Comparison of ENCODE assay signal across 17 cellular contexts in the genomic region with DNA sequence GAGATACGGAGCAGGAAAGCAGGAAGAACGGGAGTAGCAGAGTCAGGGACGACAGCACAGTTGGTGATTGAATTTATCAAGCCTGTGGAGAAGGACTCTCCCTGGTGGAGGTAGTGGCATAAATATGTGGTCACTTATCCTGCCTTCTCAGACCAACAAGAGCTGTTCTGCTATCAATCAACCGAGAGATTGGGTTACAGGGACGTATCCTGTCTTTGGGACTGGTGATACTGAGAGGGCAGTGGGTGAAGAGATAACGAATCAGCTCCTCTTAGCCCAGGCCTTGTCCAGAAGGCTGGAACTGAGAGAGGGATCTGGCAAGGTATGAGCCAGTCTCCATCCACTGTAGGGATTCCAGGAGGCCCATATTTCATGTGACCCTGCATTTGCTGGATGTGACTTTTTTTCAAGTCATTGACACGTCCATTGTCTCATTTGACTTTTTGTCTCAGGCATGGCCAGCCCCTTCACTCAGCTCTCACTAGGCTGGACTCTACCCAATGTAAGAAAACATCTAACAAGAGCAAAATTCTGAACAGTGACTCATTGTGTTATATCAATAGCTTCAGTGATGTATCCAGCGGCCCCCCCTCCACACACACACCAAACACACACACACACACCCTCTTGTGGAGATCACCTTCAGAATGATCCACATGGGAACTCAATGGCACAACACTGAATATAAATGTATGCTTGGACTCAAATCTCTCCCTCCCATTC. TPM values are rescaled to one million over a fixed set of nuclear protein-coding genes. Genes with fewer than 3 reads are reported as not detected.
A peak's percentile ranks its signal among the peaks of the same experiment; 100 is the strongest.
DNase-seq lines count a peak whose midpoint lies in the region; ATAC-seq, FAIRE-seq and TF ChIP-seq lines count a peak whose summit lies in the region.
"Had no signal": no experiment of that assay in that cellular context is flagged by ENCODE, and none has a peak within 500 bp of the region (broad histone marks: within the 10 kb centered on the region; RNA-seq: fewer than 3 reads in every experiment).

No MANE protein-coding gene starts in this region.

- peaks cover 42% of the 10 kb centered on the region for H3K79me2 ChIP-seq in PC-3 (ENCODE audit: low read length)

- no peaks in the 10 kb centered on the region for H3K36me3 Mint-ChIP-seq in chondrocyte (ENCODE audit: low read depth)

- H3K4me3 ChIP-seq in AG10803 (ENCODE audit: low read length) (no peak overlapping the region), PC-3 (ENCODE audit: low read length) (no peak overlapping the region; the same call in 1 of the 2 replicates), cardiac fibroblast (replicated peaks in 1 of 2; ENCODE audit: low read depth in 2 of 2, low read length in 2 of 2) (no peak overlapping the region), SJCRH30 (no peak overlapping the region)
- H3K4me3 ChIP-seq: sigmoid colon had no signal

- H3K9me3 ChIP-seq in PC-3 (ENCODE audit: low read length) (no peaks in the 10 kb centered on the region), SJCRH30 (replicated peaks) (no peaks in the 10 kb centered on the region)
- H3K9me3 ChIP-seq: sigmoid colon had no signal

- DNase-seq in AG10803 (ENCODE audit: low read depth): peak; percentile 44
- DNase-seq in PC-3: peak; percentile 97
- peak; percentile 58 to 65 for DNase-seq in cardiac fibroblast (ENCODE audit: low read depth in 2 of 2)
- peak; percentile 22 for DNase-seq in midbrain (lab: John Stamatoyannopoulos, UW)
- no peak for DNase-seq in chondrocyte (ENCODE audit: low spot score)
- no peak for DNase-seq in GM12892 (ENCODE audit: insufficient read length)
- no peak for DNase-seq in SJCRH30
- DNase-seq: activated B cell treated with CpG ODN at 0.5 μM for 24 hours; activated T-cell treated with anti-CD3 and anti-CD28 coated beads, Interleukin-2, amount 50 U/mL, for 4 hours; aorta; DND-41; sigmoid colon had no signal

- peak overlapping the region; percentile 86 for H3K9ac ChIP-seq in PC-3 (ENCODE audit: low read length)

- H4K20me1 ChIP-seq in PC-3 (ENCODE audit: low read length): no peaks in the 10 kb centered on the region

- H3F3A ChIP-seq in PC-3 (ENCODE audit: low read length, unreplicated experiment): peaks cover 30% of the 10 kb centered on the region

- H3K4me2 ChIP-seq in PC-3 (ENCODE audit: low read length): peak overlapping the region; percentile 55

- H3K4me1 ChIP-seq in PC-3 (ENCODE audit: insufficient read depth, low read length) (peaks cover 89% of the 10 kb centered on the region), SJCRH30 (no peaks in the 10 kb centered on the region)

- intact Hi-C loops in PC-3 (cut with micrococcal nuclease): loop anchor here (1.0 to 10.0 kb wide), 4 partner anchors 10 to 284 kb away; no protein-coding TSS in a partner anchor

- H3K27me3 ChIP-seq in PC-3 (ENCODE audit: low read length) (no peaks in the 10 kb centered on the region), SJCRH30 (peaks cover 18% of the 10 kb centered on the region; the same call in 1 of the 2 replicates)
- H3K27me3 ChIP-seq: sigmoid colon had no signal

- H3K27me3 Mint-ChIP-seq in chondrocyte (ENCODE audit: low read depth): no peaks in the 10 kb centered on the region

- no peaks in the 10 kb centered on the region for H3K9me2 ChIP-seq in PC-3 (replicated peaks; ENCODE audit: low read length)

- no peak for FAIRE-seq in GM12892 (lab: Jason Lieb, UNC)
- FAIRE-seq: endothelial cell of umbilical vein had no signal

- peak; percentile 43 for ATAC-seq in PC-3
- ATAC-seq in HG03565 (IDR thresholded peaks at IDR 0.05; ENCODE audit: unreplicated experiment): no peak
- ATAC-seq: activated T-cell treated with anti-CD3 and anti-CD28 coated beads, Interleukin-2, amount 50 U/mL, for 4 hours had no signal

- CTCF ChIA-PET in PC-3 (lab: Charles Lee): interaction anchor here (0.6 to 3.7 kb wide), 8 partner anchors 10 to 297 kb away, joined by 3 to 22 read pairs (median 6); a partner anchor contains a TSS

- no peak for TF ChIP-seq POLR2A in GM12892 (IDR thresholded peaks at IDR 0.05; ENCODE audit: low read depth, low read length)

- BruUV-seq in PC-3 (replicated peaks; lab: Mats Ljungman, UMichigan): TSS peak; percentile 10

- peak overlapping the region; percentile 95 for H3K27ac ChIP-seq in PC-3 (ENCODE audit: low read length)
- H3K27ac ChIP-seq in SJCRH30: no peak overlapping the region
- H3K27ac ChIP-seq: sigmoid colon had no signal

- no peaks in the 10 kb centered on the region for H3K9me3 Mint-ChIP-seq in chondrocyte (ENCODE audit: low read depth)
- H3K9me3 Mint-ChIP-seq: activated B cell treated with CpG ODN at 0.5 μM for 24 hours; activated T-cell treated with anti-CD3 and anti-CD28 coated beads, Interleukin-2, amount 50 U/mL, for 4 hours had no signal

- TF ChIP-seq CTCF in AG10803 (conservative IDR thresholded peaks at IDR 0.05; ENCODE audit: low read length) (no peak), PC-3 (conservative IDR thresholded peaks at IDR 0.05; ENCODE audit: low read depth, low read length) (peak; percentile 57), cardiac fibroblast (IDR thresholded peaks at IDR 0.05; ENCODE audit: low read depth, low read length) (no peak), chondrocyte (IDR thresholded peaks at IDR 0.05) (no peak)

- H3K4me1 Mint-ChIP-seq in chondrocyte (ENCODE audit: low read depth): peaks cover 43% of the 10 kb centered on the region
- H3K4me1 Mint-ChIP-seq: activated B cell treated with CpG ODN at 0.5 μM for 24 hours had no signal

- POLR2A ChIA-PET in PC-3 (lab: Charles Lee; ENCODE audit: unreplicated experiment): interaction anchor here (0.6 to 5.8 kb wide), 8 partner anchors 8 to 291 kb away, joined by 3 to 97 read pairs (median 8); a partner anchor contains a TSS

- H3K36me3 ChIP-seq in PC-3 (ENCODE audit: low read depth, low read length) (peaks cover 35% of the 10 kb centered on the region; the same call in 1 of the 2 replicates), SJCRH30 (no peaks in the 10 kb centered on the region)
- H3K36me3 ChIP-seq: sigmoid colon had no signal

- no peak overlapping the region for H3K27ac Mint-ChIP-seq in chondrocyte (ENCODE audit: unreplicated experiment)
- H3K27ac Mint-ChIP-seq: activated B cell treated with CpG ODN at 0.5 μM for 24 hours had no signal

- H3K4me3 Mint-ChIP-seq in chondrocyte (ENCODE audit: unreplicated experiment): no peak overlapping the region
- H3K4me3 Mint-ChIP-seq: activated B cell treated with CpG ODN at 0.5 μM for 24 hours; activated T-cell treated with anti-CD3 and anti-CD28 coated beads, Interleukin-2, amount 50 U/mL, for 4 hours had no signal

- no peak overlapping the region for H2AFZ ChIP-seq in PC-3 (ENCODE audit: low read length)

RNA-seq across cellular contexts. Expression of a gene that starts 11.3 kb away (rescaled TPM):
- total RNA-seq in PC-3 (2014; rRNA removed) (34.9 and 36.2 TPM in 2 replicates), chondrocyte (0.07 to 0.10 TPM in 2 of 3 replicates, not detected in the other)
- polyA plus RNA-seq in GM12892 (2012; ENCODE audit: missing spikeins): not detected
- not detected in 2 replicates for total RNA-seq in SJCRH30 (2014; rRNA removed; shearing (Covaris generic))
- total RNA-seq: M059J, NCI-H460 had no signal
- polyA plus RNA-seq: endothelial cell of umbilical vein had no signal

RNA-seq across cellular contexts. Expression of a gene that starts 29.7 kb away (rescaled TPM):
- 54.0 and 63.9 TPM in 2 replicates for total RNA-seq in PC-3 (2014; rRNA removed)
- 5.3 to 6.3 TPM (median 5.5 TPM) in 3 replicates for total RNA-seq in chondrocyte
- 4.4 TPM for polyA plus RNA-seq in GM12892 (2012; ENCODE audit: missing spikeins)
- 3.0 and 3.8 TPM in 2 replicates for total RNA-seq in SJCRH30 (2014; rRNA removed; shearing (Covaris generic))

RNA-seq across cellular contexts. Expression of a gene that starts 31.8 kb away (rescaled TPM):
- total RNA-seq in PC-3 (2014; rRNA removed): 37.5 and 48.6 TPM in 2 replicates
- total RNA-seq in chondrocyte: 13.3 to 15.5 TPM (median 14.8 TPM) in 3 replicates
- 3.0 TPM for polyA plus RNA-seq in GM12892 (2012; ENCODE audit: missing spikeins)
- total RNA-seq in SJCRH30 (2014; rRNA removed; shearing (Covaris generic)): 0.68 and 1.0 TPM in 2 replicates

RNA-seq across cellular contexts. Expression of a gene that starts 51.0 kb away (rescaled TPM):
- not detected in 2 replicates for total RNA-seq in PC-3 (2014; rRNA removed)
- total RNA-seq in chondrocyte: not detected in 3 replicates
- not detected for polyA plus RNA-seq in GM12892 (2012; ENCODE audit: missing spikeins)
- not detected in 2 replicates for total RNA-seq in SJCRH30 (2014; rRNA removed; shearing (Covaris generic))
- total RNA-seq: activated B cell treated with CpG ODN at 0.5 μM for 24 hours; activated T-cell treated with anti-CD3 and anti-CD28 coated beads, Interleukin-2, amount 50 U/mL, for 4 hours; aorta; endothelial cell of umbilical vein; M059J; NCI-H460; sigmoid colon; ureter had no signal
- polyA plus RNA-seq: aorta, endothelial cell of umbilical vein had no signal

Comparison
In these comparisons a context has a peak if more than half of its experiments do, and no peak if none do; other contexts are left out.
1. DNase-seq: peak in AG10803 (single experiment), PC-3 (single experiment), cardiac fibroblast (2 of 2) and midbrain (single experiment); none in chondrocyte (single experiment), GM12892 (single experiment) and SJCRH30 (0 of 2).
2. RNA of a gene that starts 11.3 kb away (total RNA-seq): 34.9 to 36.2 TPM in PC-3; 0.07 to 0.10 TPM in chondrocyte and not detected in SJCRH30; every median in the first group is over 10 times any median in the second.